In the genomic region with DNA sequence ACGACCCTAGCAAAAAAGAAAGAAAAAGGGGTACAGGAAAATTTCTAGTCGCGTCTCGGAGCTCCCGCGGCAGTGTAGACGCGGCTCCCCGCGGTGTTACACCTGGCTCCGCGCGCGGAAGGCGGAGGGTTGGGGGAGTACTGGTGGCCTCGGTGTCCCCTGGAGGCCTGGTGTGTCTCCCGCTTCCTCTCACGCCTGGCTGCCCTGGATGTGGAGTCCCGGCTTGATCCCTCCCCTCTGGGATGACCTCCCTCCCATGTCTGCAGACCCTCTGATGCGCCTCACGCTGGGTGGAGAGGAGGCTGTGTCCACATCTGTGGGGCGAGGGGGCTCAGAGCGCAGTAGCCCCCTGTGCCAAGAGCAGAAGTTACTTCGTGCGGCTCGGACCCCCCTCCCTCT, we compare ENCODE assay signal across 9 cellular contexts. TPM values are rescaled to one million over a fixed set of nuclear protein-coding genes. Genes with fewer than 3 reads are reported as not detected.
A peak's percentile ranks its signal among the peaks of the same experiment; 100 is the strongest.
DNase-seq lines count a peak whose midpoint lies in the region; ATAC-seq lines count a peak whose summit lies in the region.
"Had no signal": no experiment of that assay in that cellular context is flagged by ENCODE, and none has a peak within 500 bp of the region (broad histone marks: within the 10 kb centered on the region; RNA-seq: fewer than 3 reads in every experiment).

No MANE protein-coding gene starts in this region.

- DNase-seq in NCI-H82 (lab: John Stamatoyannopoulos, UW) (peak; percentile 71), NCI-H82 treated with DMSO at 0.1 percent for 48 hours (lab: John Stamatoyannopoulos, UW; ENCODE audit: unreplicated experiment) (no peak), HPDE6-E6E7 (ENCODE audit: extremely low spot score) (no peak), NCI-H2196 treated with DMSO at 0.1 percent for 48 hours (lab: John Stamatoyannopoulos, UW; ENCODE audit: unreplicated experiment) (no peak)
- peak; percentile 73 for DNase-seq in activated CD4-positive, alpha-beta T cell treated with anti-CD3 and anti-CD28 coated beads, Interleukin-2, amount 10 ng/mL, durations not matched to agents 24 days and 14 days
- peak; percentile 9 for DNase-seq in stimulated activated CD4-positive, alpha-beta T cell treated with anti-CD3 and anti-CD28 coated beads, Interleukin-4, amount 100 ng/mL, for 24 hours

- peak overlapping the region; percentile 86 for H3K27ac Mint-ChIP-seq in activated CD4-positive, alpha-beta T cell treated with anti-CD3 and anti-CD28 coated beads, Interleukin-2, amount 10 ng/mL, durations not matched to agents 24 days and 14 days

- H3K4me1 Mint-ChIP-seq in activated CD4-positive, alpha-beta T cell treated with anti-CD3 and anti-CD28 coated beads, Interleukin-2, amount 10 ng/mL, durations not matched to agents 24 days and 14 days: peaks cover 10% of the 10 kb centered on the region

- ATAC-seq in GM19467 (IDR thresholded peaks at IDR 0.05; ENCODE audit: unreplicated experiment): no peak

- intact Hi-C loops in activated CD4-positive, alpha-beta T cell treated with anti-CD3 and anti-CD28 coated beads, Interleukin-2, amount 10 ng/mL, durations not matched to agents 24 days and 14 days (cut with micrococcal nuclease): loop anchor here (1.0 to 5.0 kb wide), 5 partner anchors 51 to 354 kb away; no protein-coding TSS in a partner anchor

- H3K9me3 Mint-ChIP-seq in activated CD4-positive, alpha-beta T cell treated with anti-CD3 and anti-CD28 coated beads, Interleukin-2, amount 10 ng/mL, durations not matched to agents 24 days and 14 days: peaks cover 9% of the 10 kb centered on the region

- peak overlapping the region; percentile 75 for H3K4me3 ChIP-seq in iPS-11a (ENCODE audit: low read depth, low read length)
- H3K4me3 ChIP-seq: SJSA1 had no signal

- H3K36me3 Mint-ChIP-seq in activated CD4-positive, alpha-beta T cell treated with anti-CD3 and anti-CD28 coated beads, Interleukin-2, amount 10 ng/mL, durations not matched to agents 24 days and 14 days (ENCODE audit: low read depth): peaks cover 7% of the 10 kb centered on the region

- H3K4me3 Mint-ChIP-seq in activated CD4-positive, alpha-beta T cell treated with anti-CD3 and anti-CD28 coated beads, Interleukin-2, amount 10 ng/mL, durations not matched to agents 24 days and 14 days: peak overlapping the region; percentile 91

- H3K27me3 Mint-ChIP-seq in activated CD4-positive, alpha-beta T cell treated with anti-CD3 and anti-CD28 coated beads, Interleukin-2, amount 10 ng/mL, durations not matched to agents 24 days and 14 days: peaks cover 22% of the 10 kb centered on the region

RNA-seq across cellular contexts. Expression of gene KIF5C, which starts 1.2 kb away (rescaled TPM):
- total RNA-seq in activated CD4-positive, alpha-beta T cell treated with anti-CD3 and anti-CD28 coated beads, Interleukin-2, amount 10 ng/mL, durations not matched to agents 24 days and 14 days: 16.9 and 20.0 TPM in 2 replicates

Comparison
In these comparisons a context has a peak if more than half of its experiments do, and no peak if none do; other contexts are left out.
1. DNase-seq: peak in NCI-H82 (single experiment), activated CD4-positive, alpha-beta T cell treated with anti-CD3 and anti-CD28 coated beads, Interleukin-2, amount 10 ng/mL, durations not matched to agents 24 days and 14 days (single experiment) and stimulated activated CD4-positive, alpha-beta T cell treated with anti-CD3 and anti-CD28 coated beads, Interleukin-4, amount 100 ng/mL, for 24 hours (single experiment); none in NCI-H82 treated with DMSO at 0.1 percent for 48 hours (single experiment), HPDE6-E6E7 (single experiment) and NCI-H2196 treated with DMSO at 0.1 percent for 48 hours (single experiment).